ENCODE assay signal across 18 cellular contexts in the genomic region with DNA sequence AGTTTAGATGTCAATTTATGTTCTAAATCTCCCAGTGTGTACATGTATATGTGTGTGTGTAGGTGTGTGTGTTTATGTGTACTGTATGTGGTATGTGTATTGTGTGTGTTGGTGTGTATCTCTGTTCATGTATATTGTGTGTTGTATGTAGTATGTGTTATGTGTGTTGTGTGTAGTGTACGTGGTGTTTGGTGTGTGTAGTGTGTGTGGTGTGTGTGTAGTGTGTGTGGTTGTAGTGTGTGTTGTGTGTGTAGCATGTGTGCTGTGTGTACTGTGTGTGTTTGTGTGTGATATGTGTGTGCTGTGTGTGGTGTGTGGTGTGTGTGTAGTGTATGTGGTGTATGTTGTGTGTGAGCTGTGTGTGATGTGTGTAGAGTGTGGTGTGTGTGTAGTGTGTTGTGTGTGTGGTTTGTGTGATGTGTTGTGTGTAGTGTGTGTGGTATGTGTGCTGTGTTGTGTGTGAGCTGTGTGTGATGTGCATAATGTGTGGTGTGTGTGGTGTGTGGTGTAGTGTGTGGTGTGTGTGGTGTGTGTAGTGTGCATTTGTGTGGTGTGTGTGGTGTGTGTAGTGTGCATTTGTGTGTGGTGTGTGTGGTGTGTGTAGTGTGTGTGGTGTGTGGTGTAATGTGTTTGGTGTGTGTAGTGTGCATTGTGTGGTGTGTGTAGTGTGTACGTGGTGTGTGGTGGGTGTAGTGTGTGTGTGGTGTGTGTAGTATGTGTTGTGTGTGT. TPM values are rescaled to one million over a fixed set of nuclear protein-coding genes. Genes with fewer than 3 reads are reported as not detected.
DNase-seq lines count a peak whose midpoint lies in the region; ATAC-seq, FAIRE-seq and TF ChIP-seq lines count a peak whose summit lies in the region.
"Had no signal": no experiment of that assay in that cellular context is flagged by ENCODE, and none has a peak within 500 bp of the region (broad histone marks: within the 10 kb centered on the region; RNA-seq: fewer than 3 reads in every experiment).

No MANE protein-coding gene starts in this region.

- CTCF ChIA-PET in activated CD8-positive, alpha-beta memory T cell treated with anti-CD3 and anti-CD28 coated beads, Interleukin-2, amount 10 ng/mL, durations not matched to agents 7 days and 5 days (lab: Charles Lee) = no interaction called here
- CTCF ChIA-PET in K562 (lab: Yijun Ruan, JAX; ENCODE audit: low intra/inter-chr PET ratio) = no interaction called here

- H2BK5ac ChIP-seq in trophoblast cell (ENCODE audit: low read depth, low read length, poor library complexity) = no peak overlapping the region

- no peak overlapping the region; the same call in 2 of the 3 replicates for H3K27ac ChIP-seq in K562 (ENCODE audit: extremely low read depth, low read depth, low read length)
- H3K27ac ChIP-seq in trophoblast cell (ENCODE audit: low read depth, low read length) = no peak overlapping the region
- H3K27ac ChIP-seq: A549, foreskin keratinocyte, right atrium auricular region, SK-N-MC, tibial artery had no signal

- H3K14ac ChIP-seq in trophoblast cell (ENCODE audit: low read length) = no peak overlapping the region

- FAIRE-seq in K562 (lab: Jason Lieb, UNC) = no peak
- FAIRE-seq: A549 had no signal

- intact Hi-C loops in K562 (cut with micrococcal nuclease) = no loop called here

- peaks cover 7% of the 10 kb centered on the region for H3F3A ChIP-seq in Loucy (ENCODE audit: low read depth)

- H2AK5ac ChIP-seq in trophoblast cell (ENCODE audit: low read length) = no peak overlapping the region

- 55% methylated on average over 2 of the region's 2 CpGs for WGBS in K562 (ENCODE audit: insufficient coverage, low coverage, missing lambda C conversion rate)
- 100% methylated on average over 2 of the region's 2 CpGs for WGBS in trophoblast cell (ENCODE audit: extremely low coverage, insufficient coverage, insufficient read length)

- peaks cover 13% of the 10 kb centered on the region for H3K9me3 Mint-ChIP-seq in activated CD8-positive, alpha-beta memory T cell treated with anti-CD3 and anti-CD28 coated beads, Interleukin-2, amount 10 ng/mL, durations not matched to agents 7 days and 5 days (ENCODE audit: low read depth)

- peak overlapping the region; percentile 69 for H3K23ac ChIP-seq in trophoblast cell (ENCODE audit: low read length)

- no peak overlapping the region for H4K91ac ChIP-seq in trophoblast cell (ENCODE audit: low read depth, low read length)

- TF ChIP-seq EP300 in K562 (IDR thresholded peaks at IDR 0.05; ENCODE audit: low read length) = no peak

- no peak overlapping the region for H3K18ac ChIP-seq in trophoblast cell (ENCODE audit: low read length)

- no peak overlapping the region for H3K4ac ChIP-seq in trophoblast cell (ENCODE audit: low read depth, low read length)

- ATAC-seq in activated CD8-positive, alpha-beta memory T cell treated with anti-CD3 and anti-CD28 coated beads, Interleukin-2, amount 10 ng/mL, durations not matched to agents 7 days and 5 days = no peak
- no peak for ATAC-seq in K562
- ATAC-seq: A549, foreskin keratinocyte had no signal

- DNase-seq in activated CD8-positive, alpha-beta memory T cell treated with anti-CD3 and anti-CD28 coated beads, Interleukin-2, amount 10 ng/mL, durations not matched to agents 7 days and 5 days = no peak
- no peak for DNase-seq in activated CD8-positive, alpha-beta memory T cell treated with anti-CD3 and anti-CD28 coated beads, Interleukin-2, amount 50 U/mL, for 4 hours
- DNase-seq in K562 (ENCODE audit: extremely low read depth in 1 of 4, low spot score in 3 of 4) (no peak), trophoblast cell (no peak), iPS-NIHi11 (ENCODE audit: low spot score) (no peak), DMS53 (lab: John Stamatoyannopoulos, UW) (no peak)
- no peak for DNase-seq in effector CD4-positive, alpha-beta T cell
- DNase-seq: amniotic stem cell, foreskin keratinocyte, NCI-H2081 treated with DMSO at 0.1 percent for 48 hours, NCI-H526 treated with DMSO at 0.1 percent for 48 hours, tibial artery had no signal

- H3K4me2 ChIP-seq in Loucy (ENCODE audit: low read depth, low read length, poor library complexity, severe bottlenecking) (peak overlapping the region; percentile 66), K562 (ENCODE audit: insufficient read depth, low read length) (no peak overlapping the region), trophoblast cell (ENCODE audit: low read length) (peak overlapping the region; percentile 35)
- H3K4me2 ChIP-seq: A549 had no signal

- in situ Hi-C loops in K562 (cut with MboI) = no loop called here

- H2BK120ac ChIP-seq in trophoblast cell (ENCODE audit: insufficient read depth, low read length, poor library complexity) = no peak overlapping the region

- H2AFZ ChIP-seq in Loucy (ENCODE audit: low read length) (no peak overlapping the region), K562 (ENCODE audit: low read depth, low read length) (no peak overlapping the region), trophoblast cell (ENCODE audit: insufficient read depth, low read length, poor library complexity) (no peak overlapping the region)

- no peaks in the 10 kb centered on the region for H3K9me2 ChIP-seq in Loucy (replicated peaks; ENCODE audit: low read depth, low read length)

- no peaks in the 10 kb centered on the region for H3K9me3 ChIP-seq in Loucy (ENCODE audit: insufficient read depth, low read depth, low read length)
- H3K9me3 ChIP-seq in K562 (replicated peaks; ENCODE audit: control insufficient read depth, insufficient read depth, low read depth, low read length) = peaks cover 4% of the 10 kb centered on the region; the same call in 1 of the 2 replicates
- H3K9me3 ChIP-seq in trophoblast cell (ENCODE audit: insufficient read depth, low read depth, low read length) = peaks cover 19% of the 10 kb centered on the region
- H3K9me3 ChIP-seq: A549, right atrium auricular region, tibial artery had no signal

- peaks cover 10% of the 10 kb centered on the region for H3K36me3 Mint-ChIP-seq in activated CD8-positive, alpha-beta memory T cell treated with anti-CD3 and anti-CD28 coated beads, Interleukin-2, amount 10 ng/mL, durations not matched to agents 7 days and 5 days

- H3K27me3 Mint-ChIP-seq in activated CD8-positive, alpha-beta memory T cell treated with anti-CD3 and anti-CD28 coated beads, Interleukin-2, amount 10 ng/mL, durations not matched to agents 7 days and 5 days = peaks cover 50% of the 10 kb centered on the region

- peak overlapping the region; percentile 52 for H3K4me3 Mint-ChIP-seq in activated CD8-positive, alpha-beta memory T cell treated with anti-CD3 and anti-CD28 coated beads, Interleukin-2, amount 10 ng/mL, durations not matched to agents 7 days and 5 days

- no peaks in the 10 kb centered on the region for H3K79me1 ChIP-seq in trophoblast cell (ENCODE audit: low read length)

- no peaks in the 10 kb centered on the region for H3K9me1 ChIP-seq in K562 (ENCODE audit: control insufficient read depth, insufficient read depth, low read length)

- TF ChIP-seq RAD21 in K562 (CRISPR knock-in tag; conservative IDR thresholded peaks at IDR 0.05 in 1 of 2, IDR thresholded peaks at IDR 0.05 in 1 of 2) = no peak

- H2BK12ac ChIP-seq in trophoblast cell (ENCODE audit: low read length) = no peak overlapping the region

- H3K79me2 ChIP-seq in Loucy (ENCODE audit: insufficient read depth, low read length) (no peaks in the 10 kb centered on the region), K562 (ENCODE audit: control insufficient read depth, insufficient read depth, low read length) (no peaks in the 10 kb centered on the region), trophoblast cell (ENCODE audit: control insufficient read depth, insufficient read depth, low read length, poor library complexity) (no peaks in the 10 kb centered on the region)

- H3K27ac Mint-ChIP-seq in activated CD8-positive, alpha-beta memory T cell treated with anti-CD3 and anti-CD28 coated beads, Interleukin-2, amount 10 ng/mL, durations not matched to agents 7 days and 5 days = peak overlapping the region; percentile 66

- H3K4me1 ChIP-seq in Loucy (ENCODE audit: insufficient read depth, low read length, poor library complexity, severe bottlenecking) (peaks cover 63% of the 10 kb centered on the region), K562 (replicated peaks in 1 of 2; ENCODE audit: control insufficient read depth in 2 of 2, insufficient read depth in 2 of 2, low read length in 2 of 2) (peaks cover 5 to 49% of the 10 kb centered on the region in 2 experiments; a peak in 4 of 5 replicates), trophoblast cell (ENCODE audit: control insufficient read depth in 1 of 2, insufficient read depth in 2 of 2, low read length in 2 of 2) (no peaks in the 10 kb centered on the region)
- H3K4me1 ChIP-seq: foreskin keratinocyte had no signal

- H3K36me3 ChIP-seq in Loucy (ENCODE audit: insufficient read depth, low read length) (no peaks in the 10 kb centered on the region), K562 (ENCODE audit: control insufficient read depth, insufficient read depth, low read length) (no peaks in the 10 kb centered on the region), trophoblast cell (ENCODE audit: control insufficient read depth in 1 of 2, insufficient read depth in 2 of 2, low read length in 2 of 2) (no peaks in the 10 kb centered on the region)
- H3K36me3 ChIP-seq: right atrium auricular region, tibial artery had no signal

- no peak for TF ChIP-seq POLR2A in K562 (conservative IDR thresholded peaks at IDR 0.05)

- TF ChIP-seq CTCF in Loucy (conservative IDR thresholded peaks at IDR 0.05; ENCODE audit: low read length) = no peak
- TF ChIP-seq CTCF in K562 (IDR thresholded peaks at IDR 0.05 in 2 of 3, conservative IDR thresholded peaks at IDR 0.05 in 1 of 3; ENCODE audit: insufficient read depth in 2 of 3, low read depth in 1 of 3, low read length in 3 of 3) = no peak

- POLR2A ChIA-PET in K562 (lab: Yijun Ruan, JAX) = no interaction called here

- peaks cover 65% of the 10 kb centered on the region for H3K4me1 Mint-ChIP-seq in activated CD8-positive, alpha-beta memory T cell treated with anti-CD3 and anti-CD28 coated beads, Interleukin-2, amount 10 ng/mL, durations not matched to agents 7 days and 5 days

- no peaks in the 10 kb centered on the region for H3K27me3 ChIP-seq in Loucy (ENCODE audit: insufficient read depth, low read length, poor library complexity, severe bottlenecking)
- peaks cover 4 to 44% of the 10 kb centered on the region in 2 experiments; a peak in 4 of 5 replicates for H3K27me3 ChIP-seq in K562 (ENCODE audit: control insufficient read depth in 2 of 2, insufficient read depth in 2 of 2, low read length in 2 of 2)
- H3K27me3 ChIP-seq in trophoblast cell (ENCODE audit: insufficient read depth, low read length) = no peaks in the 10 kb centered on the region

- H3K9ac ChIP-seq in Loucy (ENCODE audit: low read depth, low read length, poor library complexity, severe bottlenecking) (no peak overlapping the region), K562 (ENCODE audit: insufficient read depth in 1 of 2, low read depth in 2 of 2, low read length in 2 of 2) (no peak overlapping the region), trophoblast cell (ENCODE audit: low read length) (no peak overlapping the region)

- H4K20me1 ChIP-seq in Loucy (ENCODE audit: insufficient read depth, low read length, poor library complexity, severe bottlenecking) (no peaks in the 10 kb centered on the region), K562 (replicated peaks; ENCODE audit: control insufficient read depth, insufficient read depth, low read length) (peaks cover 5% of the 10 kb centered on the region)

- H4K12ac ChIP-seq in trophoblast cell (ENCODE audit: low read depth, low read length) = no peak overlapping the region

- H3K4me3 ChIP-seq in Loucy (ENCODE audit: low read length, poor library complexity, severe bottlenecking) (peak overlapping the region; percentile 49), K562 (no peak overlapping the region), trophoblast cell (ENCODE audit: low read depth, low read length) (peak overlapping the region; percentile 58)
- H3K4me3 ChIP-seq: A549, right atrium auricular region, SK-N-MC, tibial artery had no signal

- no peak overlapping the region for H4K8ac ChIP-seq in trophoblast cell (ENCODE audit: low read depth, low read length)

- no TSS peak for BruUV-seq in K562 (replicated peaks; lab: Mats Ljungman, UMichigan)

RNA-seq across cellular contexts. Expression of gene RTP5, which starts 5.2 kb away (rescaled TPM):
- not detected for total RNA-seq in activated CD8-positive, alpha-beta memory T cell treated with anti-CD3 and anti-CD28 coated beads, Interleukin-2, amount 10 ng/mL, durations not matched to agents 7 days and 5 days
- total RNA-seq in K562 (2011; cell fraction: chromatin; rRNA removed; ENCODE audit: low replicate concordance) = not detected in 2 replicates
- not detected in 2 replicates for total RNA-seq in K562 (2011; cell fraction: nucleolus; rRNA removed)
- total RNA-seq in K562 (2011; cell fraction: nucleoplasm; rRNA removed) = not detected in 2 replicates
- not detected in 2 replicates for total RNA-seq in K562 (2014; rRNA removed)
- total RNA-seq in K562 (2014; rRNA removed; fragmentation: Illumina TruSeq; extraction: Trizol) = not detected in 2 replicates
- not detected in 2 replicates for total RNA-seq in K562 (2015; rRNA removed; fragmentation: Illumina TruSeq; extraction: Trizol)
- total RNA-seq in K562 (2021) = not detected in 2 replicates
- polyA plus RNA-seq in K562 (2011; rRNA removed) = not detected in 2 replicates
- polyA plus RNA-seq in K562 (2011; cell fraction: cytosol; rRNA removed) = not detected in 2 replicates
- polyA plus RNA-seq in K562 (2011; cell fraction: nucleus; rRNA removed) = not detected in 2 replicates
- not detected in 2 replicates for polyA plus RNA-seq in K562 (2012)
- polyA plus RNA-seq in K562 (2014; fragmentation: Illumina TruSeq; extraction: Trizol) = not detected in 2 replicates
- polyA plus RNA-seq in K562 (2014; fragmentation: Nextera tagmentation; extraction: Ambion mirVana) = not detected
- not detected in 2 replicates for polyA plus RNA-seq in K562 (2014; rRNA removed)
- polyA minus RNA-seq in K562 (2011; rRNA and poly(A)+ RNA removed) = not detected in 2 replicates
- not detected in 2 replicates for polyA minus RNA-seq in K562 (2011; cell fraction: cytosol; rRNA and poly(A)+ RNA removed)
- polyA minus RNA-seq in K562 (2011; cell fraction: nucleus; rRNA and poly(A)+ RNA removed) = not detected in 2 replicates
- not detected in 2 replicates for polyA plus RNA-seq in trophoblast cell (2013)
- total RNA-seq: foreskin keratinocyte, H4, right atrium auricular region had no signal
- polyA plus RNA-seq: A549, foreskin keratinocyte had no signal

RNA-seq across cellular contexts. Expression of gene PDCD1, which starts 5.6 kb away (rescaled TPM):
- 1 to 10 TPM; 2.2 to 4.1 TPM for total RNA-seq in activated CD8-positive, alpha-beta memory T cell treated with anti-CD3 and anti-CD28 coated beads, Interleukin-2, amount 10 ng/mL, durations not matched to agents 7 days and 5 days
- total RNA-seq in K562 (2011; cell fraction: chromatin; rRNA removed; ENCODE audit: low replicate concordance) = 0.88 and 5.3 TPM in 2 replicates
- 7.6 and 13.2 TPM in 2 replicates for total RNA-seq in K562 (2011; cell fraction: nucleolus; rRNA removed)
- 4.0 and 4.3 TPM in 2 replicates for total RNA-seq in K562 (2011; cell fraction: nucleoplasm; rRNA removed)
- 1.3 and 2.0 TPM in 2 replicates for total RNA-seq in K562 (2014; rRNA removed)
- total RNA-seq in K562 (2014; rRNA removed; fragmentation: Illumina TruSeq; extraction: Trizol) = 0.15 TPM in 1 of 2 replicates, not detected in the other
- total RNA-seq in K562 (2015; rRNA removed; fragmentation: Illumina TruSeq; extraction: Trizol) = 0.25 and 0.53 TPM in 2 replicates
- total RNA-seq in K562 (2021) = 0.87 and 1.0 TPM in 2 replicates
- polyA plus RNA-seq in K562 (2011; rRNA removed) = 2.3 and 2.5 TPM in 2 replicates
- 3.0 and 16.0 TPM in 2 replicates for polyA plus RNA-seq in K562 (2011; cell fraction: cytosol; rRNA removed)
- polyA plus RNA-seq in K562 (2011; cell fraction: nucleus; rRNA removed) = 1.8 and 6.6 TPM in 2 replicates
- polyA plus RNA-seq in K562 (2012) = 1.0 and 1.2 TPM in 2 replicates
- polyA plus RNA-seq in K562 (2014; fragmentation: Illumina TruSeq; extraction: Trizol) = 0.28 and 0.90 TPM in 2 replicates
- not detected for polyA plus RNA-seq in K562 (2014; fragmentation: Nextera tagmentation; extraction: Ambion mirVana)
- 1.1 TPM in 2 replicates for polyA plus RNA-seq in K562 (2014; rRNA removed)
- polyA minus RNA-seq in K562 (2011; rRNA and poly(A)+ RNA removed) = 0.18 and 0.56 TPM in 2 replicates
- polyA minus RNA-seq in K562 (2011; cell fraction: cytosol; rRNA and poly(A)+ RNA removed) = 1.8 and 2.1 TPM in 2 replicates
- 0.56 and 0.94 TPM in 2 replicates for polyA minus RNA-seq in K562 (2011; cell fraction: nucleus; rRNA and poly(A)+ RNA removed)
- polyA plus RNA-seq in trophoblast cell (2013) = not detected in 2 replicates
- total RNA-seq: foreskin keratinocyte, H4 had no signal
- polyA plus RNA-seq: A549, foreskin keratinocyte, neural cell had no signal

RNA-seq across cellular contexts. Expression of gene NEU4, which starts 55.3 kb away (rescaled TPM):
- total RNA-seq in activated CD8-positive, alpha-beta memory T cell treated with anti-CD3 and anti-CD28 coated beads, Interleukin-2, amount 10 ng/mL, durations not matched to agents 7 days and 5 days = under 1 TPM in 1 of 2 experiments, not detected in 1; 0.12 TPM
- 1.3 TPM in 1 of 2 replicates, not detected in the other for total RNA-seq in K562 (2011; cell fraction: chromatin; rRNA removed; ENCODE audit: low replicate concordance)
- 0.50 and 0.66 TPM in 2 replicates for total RNA-seq in K562 (2011; cell fraction: nucleolus; rRNA removed)
- total RNA-seq in K562 (2011; cell fraction: nucleoplasm; rRNA removed) = 0.29 and 1.1 TPM in 2 replicates
- not detected in 2 replicates for total RNA-seq in K562 (2014; rRNA removed)
- not detected in 2 replicates for total RNA-seq in K562 (2014; rRNA removed; fragmentation: Illumina TruSeq; extraction: Trizol)
- not detected in 2 replicates for total RNA-seq in K562 (2015; rRNA removed; fragmentation: Illumina TruSeq; extraction: Trizol)
- 0.38 and 0.40 TPM in 2 replicates for total RNA-seq in K562 (2021)
- polyA plus RNA-seq in K562 (2011; rRNA removed) = 0.12 TPM in 1 of 2 replicates, not detected in the other
- polyA plus RNA-seq in K562 (2011; cell fraction: cytosol; rRNA removed) = 0.12 and 0.21 TPM in 2 replicates
- polyA plus RNA-seq in K562 (2011; cell fraction: nucleus; rRNA removed) = 0.14 and 0.65 TPM in 2 replicates
- 0.55 and 1.1 TPM in 2 replicates for polyA plus RNA-seq in K562 (2012)
- not detected in 2 replicates for polyA plus RNA-seq in K562 (2014; fragmentation: Illumina TruSeq; extraction: Trizol)
- polyA plus RNA-seq in K562 (2014; fragmentation: Nextera tagmentation; extraction: Ambion mirVana) = not detected
- polyA plus RNA-seq in K562 (2014; rRNA removed) = 0.01 TPM in 1 of 2 replicates, not detected in the other
- not detected in 2 replicates for polyA minus RNA-seq in K562 (2011; rRNA and poly(A)+ RNA removed)
- polyA minus RNA-seq in K562 (2011; cell fraction: cytosol; rRNA and poly(A)+ RNA removed) = not detected in 2 replicates
- polyA minus RNA-seq in K562 (2011; cell fraction: nucleus; rRNA and poly(A)+ RNA removed) = 0.27 TPM in 1 of 2 replicates, not detected in the other
- 0.11 and 0.19 TPM in 2 replicates for polyA plus RNA-seq in trophoblast cell (2013)
- total RNA-seq: foreskin keratinocyte, H4 had no signal
- polyA plus RNA-seq: foreskin keratinocyte, neural cell had no signal
